Comparison of ENCODE assay signal across 1 cellular context in the genomic region with DNA sequence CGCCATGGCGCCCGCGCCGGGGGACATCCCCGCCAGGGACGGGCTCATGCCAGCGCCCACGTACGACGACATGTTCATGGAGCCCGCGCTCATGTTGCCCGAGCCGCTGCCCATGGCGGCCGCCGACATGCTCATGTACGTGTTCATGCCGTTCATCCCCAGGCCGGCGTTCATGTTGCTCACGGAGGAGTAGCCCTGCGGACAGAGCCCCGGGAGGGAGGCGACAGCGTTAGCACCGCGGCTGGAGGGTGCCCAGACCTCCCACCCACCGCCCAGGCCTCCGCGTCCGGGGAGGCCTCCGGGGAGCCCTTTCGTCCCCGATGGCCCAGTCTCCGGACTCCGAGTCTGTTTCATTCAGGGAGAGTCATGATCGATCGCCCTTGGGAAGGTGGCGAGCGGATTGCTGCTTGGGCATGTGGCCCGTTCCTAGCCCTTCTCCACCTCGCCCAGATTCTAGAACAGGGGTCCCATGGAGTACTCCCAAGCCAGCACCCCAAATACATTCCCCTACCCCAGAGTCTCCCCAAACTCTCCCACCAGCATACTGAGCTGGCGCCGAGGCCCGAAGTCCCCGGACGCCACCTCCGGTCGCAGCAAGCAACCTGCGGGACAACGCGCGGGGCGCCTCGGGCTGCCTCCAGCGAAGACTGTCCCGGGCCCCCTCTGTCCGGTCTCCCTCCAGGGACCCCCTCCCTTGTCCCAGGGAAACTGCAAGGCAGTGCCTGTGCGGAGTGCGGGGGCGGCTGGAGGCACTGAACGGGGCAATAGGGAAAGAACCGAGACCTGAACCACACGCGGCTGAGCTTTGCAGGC.
TF ChIP-seq lines count a peak whose summit lies in the region.

No MANE protein-coding gene starts in this region.

TF ChIP-seq in HepG2, 621 proteins besides CTCF, POLR2A, EP300 and RAD21 (continues in another document):
- TF ChIP-seq ZNF773 (CRISPR knock-in tag; IDR thresholded peaks at IDR 0.05; ENCODE audit: borderline replicate concordance) (0 out of 2 replicates have a peak, but pooled peaks have one; percentile 3), GTF3A (CRISPR knock-in tag; conservative IDR thresholded peaks at IDR 0.05) (peak; percentile 64; the same call in 1 of the 2 replicates), TMF1 (CRISPR knock-in tag; IDR thresholded peaks at IDR 0.05; ENCODE audit: low read depth) (peak; percentile 82), KAT2B (IDR thresholded peaks at IDR 0.05; ENCODE audit: borderline replicate concordance, low read depth, low read length) (0 out of 2 replicates have a peak, but pooled peaks have one; percentile 23), KMT2B (CRISPR knock-in tag; IDR thresholded peaks at IDR 0.05) (no peak), BRD4 (CRISPR knock-in tag; IDR thresholded peaks at IDR 0.05) (peak; percentile 68), MAFK (conservative IDR thresholded peaks at IDR 0.05 in 1 of 2, IDR thresholded peaks at IDR 0.05 in 1 of 2; ENCODE audit: low read length in 2 of 2) (no peak), FOSL2 (CRISPR knock-in tag; IDR thresholded peaks at IDR 0.05) (0 out of 2 replicates have a peak, but pooled peaks have one; percentile 0), ZBTB20 (CRISPR knock-in tag; IDR thresholded peaks at IDR 0.05; ENCODE audit: borderline replicate concordance, low read depth) (0 out of 2 replicates have a peak, but pooled peaks have one; percentile 27), MXD1 (CRISPR knock-in tag; IDR thresholded peaks at IDR 0.05) (no peak), ZNF253 (CRISPR knock-in tag; IDR thresholded peaks at IDR 0.05; ENCODE audit: borderline replicate concordance) (no peak), ATF5 (CRISPR knock-in tag; IDR thresholded peaks at IDR 0.05; ENCODE audit: low read depth) (peak; percentile 7; the same call in 1 of the 2 replicates), ZSCAN31 (CRISPR knock-in tag; IDR thresholded peaks at IDR 0.05; ENCODE audit: low read depth) (no peak), ZNF772 (CRISPR knock-in tag; IDR thresholded peaks at IDR 0.05) (no peak), PITX1 (CRISPR knock-in tag; IDR thresholded peaks at IDR 0.05) (peak; percentile 64; the same call in 1 of the 2 replicates), SOX13 (IDR thresholded peaks at IDR 0.05) (no peak), SOX13 (CRISPR knock-in tag; conservative IDR thresholded peaks at IDR 0.05 in 1 of 2, IDR thresholded peaks at IDR 0.05 in 1 of 2) (peak in 1 of 2 experiments; percentile 5; a peak in 1 of 4 replicates), ETV6 (CRISPR knock-in tag; conservative IDR thresholded peaks at IDR 0.05) (no peak), MEF2D (CRISPR knock-in tag; IDR thresholded peaks at IDR 0.05) (0 out of 2 replicates have a peak, but pooled peaks have one; percentile 67), ZNF276 (CRISPR knock-in tag; IDR thresholded peaks at IDR 0.05; ENCODE audit: low read depth) (0 out of 2 replicates have a peak, but pooled peaks have one; percentile 12), NFKB2 (CRISPR knock-in tag; IDR thresholded peaks at IDR 0.05; ENCODE audit: borderline replicate concordance) (peak; percentile 84; the same call in 1 of the 2 replicates), POLR2G (IDR thresholded peaks at IDR 0.05; ENCODE audit: low read depth, low read length) (peak; percentile 72), STAT6 (CRISPR knock-in tag; IDR thresholded peaks at IDR 0.05; ENCODE audit: borderline replicate concordance) (no peak), ZNF274 (CRISPR knock-in tag; IDR thresholded peaks at IDR 0.05) (peak; percentile 70; the same call in 1 of the 2 replicates), HNRNPLL (IDR thresholded peaks at IDR 0.05; ENCODE audit: low read depth, low read length, poor library complexity, severe bottlenecking) (peak; percentile 81), SAFB2 (CRISPR knock-in tag; IDR thresholded peaks at IDR 0.05; ENCODE audit: borderline replicate concordance, low read depth) (no peak; the same call in 1 of the 2 replicates), ELF1 (CRISPR knock-in tag; IDR thresholded peaks at IDR 0.05) (no peak), NR2F1 (CRISPR knock-in tag; IDR thresholded peaks at IDR 0.05) (0 out of 4 replicates have a peak, but pooled peaks of 1 of the 2 experiments have one; percentile 10), ZNF121 (CRISPR knock-in tag; IDR thresholded peaks at IDR 0.05) (0 out of 2 replicates have a peak, but pooled peaks have one; percentile 21), REL (CRISPR knock-in tag; conservative IDR thresholded peaks at IDR 0.05) (no peak; the same call in 1 of the 2 replicates)
- TF ChIP-seq, protein P1, sequence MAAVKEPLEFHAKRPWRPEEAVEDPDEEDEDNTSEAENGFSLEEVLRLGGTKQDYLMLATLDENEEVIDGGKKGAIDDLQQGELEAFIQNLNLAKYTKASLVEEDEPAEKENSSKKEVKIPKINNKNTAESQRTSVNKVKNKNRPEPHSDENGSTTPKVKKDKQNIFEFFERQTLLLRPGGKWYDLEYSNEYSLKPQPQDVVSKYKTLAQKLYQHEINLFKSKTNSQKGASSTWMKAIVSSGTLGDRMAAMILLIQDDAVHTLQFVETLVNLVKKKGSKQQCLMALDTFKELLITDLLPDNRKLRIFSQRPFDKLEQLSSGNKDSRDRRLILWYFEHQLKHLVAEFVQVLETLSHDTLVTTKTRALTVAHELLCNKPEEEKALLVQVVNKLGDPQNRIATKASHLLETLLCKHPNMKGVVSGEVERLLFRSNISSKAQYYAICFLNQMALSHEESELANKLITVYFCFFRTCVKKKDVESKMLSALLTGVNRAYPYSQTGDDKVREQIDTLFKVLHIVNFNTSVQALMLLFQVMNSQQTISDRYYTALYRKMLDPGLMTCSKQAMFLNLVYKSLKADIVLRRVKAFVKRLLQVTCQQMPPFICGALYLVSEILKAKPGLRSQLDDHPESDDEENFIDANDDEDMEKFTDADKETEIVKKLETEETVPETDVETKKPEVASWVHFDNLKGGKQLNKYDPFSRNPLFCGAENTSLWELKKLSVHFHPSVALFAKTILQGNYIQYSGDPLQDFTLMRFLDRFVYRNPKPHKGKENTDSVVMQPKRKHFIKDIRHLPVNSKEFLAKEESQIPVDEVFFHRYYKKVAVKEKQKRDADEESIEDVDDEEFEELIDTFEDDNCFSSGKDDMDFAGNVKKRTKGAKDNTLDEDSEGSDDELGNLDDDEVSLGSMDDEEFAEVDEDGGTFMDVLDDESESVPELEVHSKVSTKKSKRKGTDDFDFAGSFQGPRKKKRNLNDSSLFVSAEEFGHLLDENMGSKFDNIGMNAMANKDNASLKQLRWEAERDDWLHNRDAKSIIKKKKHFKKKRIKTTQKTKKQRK (IDR thresholded peaks at IDR 0.05; ENCODE audit: low read length): no peak
- TF ChIP-seq, protein P2, sequence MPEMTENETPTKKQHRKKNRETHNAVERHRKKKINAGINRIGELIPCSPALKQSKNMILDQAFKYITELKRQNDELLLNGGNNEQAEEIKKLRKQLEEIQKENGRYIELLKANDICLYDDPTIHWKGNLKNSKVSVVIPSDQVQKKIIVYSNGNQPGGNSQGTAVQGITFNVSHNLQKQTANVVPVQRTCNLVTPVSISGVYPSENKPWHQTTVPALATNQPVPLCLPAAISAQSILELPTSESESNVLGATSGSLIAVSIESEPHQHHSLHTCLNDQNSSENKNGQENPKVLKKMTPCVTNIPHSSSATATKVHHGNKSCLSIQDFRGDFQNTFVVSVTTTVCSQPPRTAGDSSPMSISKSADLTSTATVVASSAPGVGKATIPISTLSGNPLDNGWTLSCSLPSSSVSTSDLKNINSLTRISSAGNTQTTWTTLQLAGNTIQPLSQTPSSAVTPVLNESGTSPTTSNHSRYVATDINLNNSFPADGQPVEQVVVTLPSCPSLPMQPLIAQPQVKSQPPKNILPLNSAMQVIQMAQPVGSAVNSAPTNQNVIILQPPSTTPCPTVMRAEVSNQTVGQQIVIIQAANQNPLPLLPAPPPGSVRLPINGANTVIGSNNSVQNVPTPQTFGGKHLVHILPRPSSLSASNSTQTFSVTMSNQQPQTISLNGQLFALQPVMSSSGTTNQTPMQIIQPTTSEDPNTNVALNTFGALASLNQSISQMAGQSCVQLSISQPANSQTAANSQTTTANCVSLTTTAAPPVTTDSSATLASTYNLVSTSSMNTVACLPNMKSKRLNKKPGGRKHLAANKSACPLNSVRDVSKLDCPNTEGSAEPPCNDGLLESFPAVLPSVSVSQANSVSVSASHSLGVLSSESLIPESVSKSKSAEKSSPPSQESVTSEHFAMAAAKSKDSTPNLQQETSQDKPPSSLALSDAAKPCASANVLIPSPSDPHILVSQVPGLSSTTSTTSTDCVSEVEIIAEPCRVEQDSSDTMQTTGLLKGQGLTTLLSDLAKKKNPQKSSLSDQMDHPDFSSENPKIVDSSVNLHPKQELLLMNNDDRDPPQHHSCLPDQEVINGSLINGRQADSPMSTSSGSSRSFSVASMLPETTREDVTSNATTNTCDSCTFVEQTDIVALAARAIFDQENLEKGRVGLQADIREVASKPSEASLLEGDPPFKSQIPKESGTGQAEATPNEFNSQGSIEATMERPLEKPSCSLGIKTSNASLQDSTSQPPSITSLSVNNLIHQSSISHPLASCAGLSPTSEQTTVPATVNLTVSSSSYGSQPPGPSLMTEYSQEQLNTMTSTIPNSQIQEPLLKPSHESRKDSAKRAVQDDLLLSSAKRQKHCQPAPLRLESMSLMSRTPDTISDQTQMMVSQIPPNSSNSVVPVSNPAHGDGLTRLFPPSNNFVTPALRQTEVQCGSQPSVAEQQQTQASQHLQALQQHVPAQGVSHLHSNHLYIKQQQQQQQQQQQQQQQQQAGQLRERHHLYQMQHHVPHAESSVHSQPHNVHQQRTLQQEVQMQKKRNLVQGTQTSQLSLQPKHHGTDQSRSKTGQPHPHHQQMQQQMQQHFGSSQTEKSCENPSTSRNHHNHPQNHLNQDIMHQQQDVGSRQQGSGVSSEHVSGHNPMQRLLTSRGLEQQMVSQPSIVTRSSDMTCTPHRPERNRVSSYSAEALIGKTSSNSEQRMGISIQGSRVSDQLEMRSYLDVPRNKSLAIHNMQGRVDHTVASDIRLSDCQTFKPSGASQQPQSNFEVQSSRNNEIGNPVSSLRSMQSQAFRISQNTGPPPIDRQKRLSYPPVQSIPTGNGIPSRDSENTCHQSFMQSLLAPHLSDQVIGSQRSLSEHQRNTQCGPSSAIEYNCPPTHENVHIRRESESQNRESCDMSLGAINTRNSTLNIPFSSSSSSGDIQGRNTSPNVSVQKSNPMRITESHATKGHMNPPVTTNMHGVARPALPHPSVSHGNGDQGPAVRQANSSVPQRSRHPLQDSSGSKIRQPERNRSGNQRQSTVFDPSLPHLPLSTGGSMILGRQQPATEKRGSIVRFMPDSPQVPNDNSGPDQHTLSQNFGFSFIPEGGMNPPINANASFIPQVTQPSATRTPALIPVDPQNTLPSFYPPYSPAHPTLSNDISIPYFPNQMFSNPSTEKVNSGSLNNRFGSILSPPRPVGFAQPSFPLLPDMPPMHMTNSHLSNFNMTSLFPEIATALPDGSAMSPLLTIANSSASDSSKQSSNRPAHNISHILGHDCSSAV (CRISPR knock-in tag; IDR thresholded peaks at IDR 0.05; ENCODE audit: borderline replicate concordance): no peak
- TF ChIP-seq, protein P3, sequence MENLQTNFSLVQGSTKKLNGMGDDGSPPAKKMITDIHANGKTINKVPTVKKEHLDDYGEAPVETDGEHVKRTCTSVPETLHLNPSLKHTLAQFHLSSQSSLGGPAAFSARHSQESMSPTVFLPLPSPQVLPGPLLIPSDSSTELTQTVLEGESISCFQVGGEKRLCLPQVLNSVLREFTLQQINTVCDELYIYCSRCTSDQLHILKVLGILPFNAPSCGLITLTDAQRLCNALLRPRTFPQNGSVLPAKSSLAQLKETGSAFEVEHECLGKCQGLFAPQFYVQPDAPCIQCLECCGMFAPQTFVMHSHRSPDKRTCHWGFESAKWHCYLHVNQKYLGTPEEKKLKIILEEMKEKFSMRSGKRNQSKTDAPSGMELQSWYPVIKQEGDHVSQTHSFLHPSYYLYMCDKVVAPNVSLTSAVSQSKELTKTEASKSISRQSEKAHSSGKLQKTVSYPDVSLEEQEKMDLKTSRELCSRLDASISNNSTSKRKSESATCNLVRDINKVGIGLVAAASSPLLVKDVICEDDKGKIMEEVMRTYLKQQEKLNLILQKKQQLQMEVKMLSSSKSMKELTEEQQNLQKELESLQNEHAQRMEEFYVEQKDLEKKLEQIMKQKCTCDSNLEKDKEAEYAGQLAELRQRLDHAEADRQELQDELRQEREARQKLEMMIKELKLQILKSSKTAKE (CRISPR knock-in tag; IDR thresholded peaks at IDR 0.05; ENCODE audit: borderline replicate concordance): no peak
